8 cellular contexts compared by ENCODE assay signal in the genomic region with DNA sequence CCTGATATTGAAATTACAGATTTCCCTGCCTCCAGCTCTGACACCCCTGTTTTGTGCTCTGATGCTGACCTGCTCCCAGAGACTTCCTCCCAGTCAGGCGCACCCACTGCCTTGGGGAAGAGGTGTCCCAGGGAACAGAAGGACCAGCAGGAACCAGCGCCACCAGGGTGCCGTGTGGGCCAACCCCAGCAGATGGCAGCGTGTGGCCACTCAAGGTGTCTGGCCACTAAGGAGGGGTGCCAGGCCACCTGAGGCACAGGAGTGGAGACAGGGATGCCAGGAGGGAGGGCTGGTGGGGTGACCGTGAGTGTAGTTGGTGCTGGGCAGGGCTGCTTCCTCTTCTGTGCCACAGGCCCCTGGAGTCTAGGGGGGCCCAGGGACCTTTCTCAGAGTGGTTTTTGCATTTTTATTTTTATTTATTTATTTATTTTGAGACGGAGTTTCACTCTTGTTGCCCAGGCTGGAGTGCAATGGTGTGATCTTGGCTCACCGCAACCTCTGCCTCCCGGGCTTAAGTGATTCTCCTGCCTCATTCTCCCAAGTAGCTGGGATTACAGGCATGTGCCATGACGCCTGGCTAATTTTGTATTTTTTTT. TPM values are rescaled to one million over a fixed set of nuclear protein-coding genes. Genes with fewer than 3 reads are reported as not detected.
A peak's percentile ranks its signal among the peaks of the same experiment; 100 is the strongest.
DNase-seq lines count a peak whose midpoint lies in the region; ATAC-seq, FAIRE-seq and TF ChIP-seq lines count a peak whose summit lies in the region.

No MANE protein-coding gene starts in this region.

- 28 to 31% methylated on average over 9 of the region's 9 CpGs for WGBS in pancreas, 2 donors

- DNase-seq in Caki2 (ENCODE audit: low read depth) (peak; percentile 73), H4 (ENCODE audit: low spot score) (peak; percentile 53), NCI-H774 (lab: John Stamatoyannopoulos, UW) (peak; percentile 68), activated T-cell treated with anti-CD3 and anti-CD28 coated beads for 4 hours (peak; percentile 27), fibroblast of pulmonary artery (ENCODE audit: low read depth) (peak; percentile 62), pancreas (peak; percentile 71 to 93 (median 82))

- H3K27me3 ChIP-seq in pancreas: no peaks in the 10 kb centered on the region

- in situ Hi-C loops in Caki2 (cut with HindIII; ENCODE audit: low pct_unique_long_range_greater_than_20kb, low sequenced_read_pairs): no loop called here

- FAIRE-seq in pancreas (lab: Jason Lieb, UNC): no peak

- intact Hi-C loops in pancreas (cut with DNase I): no loop called here

- no peak overlapping the region for H3K27ac ChIP-seq in pancreas

- TF ChIP-seq CTCF in fibroblast of pulmonary artery (IDR thresholded peaks at IDR 0.05; ENCODE audit: low read length, missing control alignments) (peak; percentile 68), pancreas (IDR thresholded peaks at IDR 0.05) (peak; percentile 44 to 72 (median 60))

- H3K4me1 ChIP-seq in pancreas: no peaks in the 10 kb centered on the region

- H3K4me3 ChIP-seq in fibroblast of pulmonary artery (replicated peaks; ENCODE audit: low read depth, low read length): no peak overlapping the region
- H3K4me3 ChIP-seq in pancreas: no peak overlapping the region

- ATAC-seq in pancreas (peak; percentile 89 to 99 (median 98)), GM18861 (IDR thresholded peaks at IDR 0.05; ENCODE audit: unreplicated experiment) (no peak), HG02571 (IDR thresholded peaks at IDR 0.05; ENCODE audit: unreplicated experiment) (no peak)

- H3K9me3 ChIP-seq in pancreas: no peaks in the 10 kb centered on the region

- H3K36me3 ChIP-seq in pancreas: no peaks in the 10 kb centered on the region

RNA-seq across cellular contexts. Expression of a gene that starts 56.0 kb away (rescaled TPM):
- not detected in 2 replicates for total RNA-seq in Caki2 (2014; rRNA removed; shearing (Covaris generic); ENCODE audit: low replicate concordance)
- not detected in 2 replicates for total RNA-seq in H4 (2014; rRNA removed; shearing (Covaris generic))
- total RNA-seq in pancreas: not detected
- polyA plus RNA-seq in pancreas: not detected

RNA-seq across cellular contexts. Expression of a gene that starts 59.6 kb away (rescaled TPM):
- 1,152 and 1,297 TPM in 2 replicates for total RNA-seq in Caki2 (2014; rRNA removed; shearing (Covaris generic); ENCODE audit: low replicate concordance)
- total RNA-seq in H4 (2014; rRNA removed; shearing (Covaris generic)): 1,956 and 2,048 TPM in 2 replicates
- total RNA-seq in pancreas: 100 to 1,000 TPM; 319 to 600 (median 503) TPM
- 100 to 1,000 TPM; 627 to 751 TPM for polyA plus RNA-seq in pancreas

Comparison
In these comparisons a context has a peak if more than half of its experiments do, and no peak if none do; other contexts are left out.
1. DNase-seq: peak in every context shown above with its lines; median percentile 82 in pancreas; 73 in Caki2; 68 in NCI-H774; 62 in fibroblast of pulmonary artery; 53 in H4; 27 in activated T-cell treated with anti-CD3 and anti-CD28 coated beads for 4 hours.
2. ATAC-seq: peak in pancreas (4 of 4); none in GM18861 (single experiment) and HG02571 (single experiment).